Comparison of ENCODE assay signal across 14 cellular contexts in the genomic region with DNA sequence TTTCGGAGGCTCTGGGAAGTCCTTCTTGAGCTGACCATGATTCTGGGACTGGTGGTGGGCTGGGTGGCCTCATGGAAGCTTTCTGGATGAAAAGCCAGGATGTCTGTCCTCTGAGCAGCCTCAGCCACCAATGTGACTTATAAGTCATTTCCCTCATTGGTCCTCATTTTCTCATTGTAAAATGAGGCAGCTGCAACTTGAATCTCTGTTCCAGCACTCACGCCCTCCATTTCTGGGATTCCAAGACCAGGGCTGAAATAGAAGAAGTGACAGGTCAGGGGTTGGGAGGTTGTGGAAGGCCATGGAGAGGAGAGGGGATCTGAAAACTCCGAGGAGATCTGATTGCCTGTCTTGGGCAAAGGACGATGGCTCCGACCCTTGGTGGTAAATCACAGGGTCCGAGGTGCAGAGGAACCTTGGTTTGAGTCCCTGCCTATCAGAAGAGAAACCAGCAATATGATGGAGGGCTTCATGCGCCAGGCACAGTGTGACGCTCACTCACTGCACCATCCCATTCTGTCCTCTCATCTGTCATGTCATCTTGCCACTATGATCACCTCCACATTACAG. TPM values are rescaled to one million over a fixed set of nuclear protein-coding genes. Genes with fewer than 3 reads are reported as not detected.
"Had no signal": no experiment of that assay in that cellular context is flagged by ENCODE, and none has a peak within 500 bp of the region (broad histone marks: within the 10 kb centered on the region; RNA-seq: fewer than 3 reads in every experiment).

No MANE protein-coding gene starts in this region.

- H3K27ac ChIP-seq: parathyroid adenoma had no signal

- H3K27ac Mint-ChIP-seq: activated naive CD8-positive, alpha-beta T cell treated with anti-CD3 and anti-CD28 coated beads, Interleukin-2, amount 10 ng/mL, durations not matched to agents 7 days and 5 days; memory B cell had no signal

- H3K4me1 Mint-ChIP-seq: memory B cell had no signal

- ATAC-seq: left colon had no signal

- H3K9me3 ChIP-seq: colonic mucosa had no signal

- H3K79me2 ChIP-seq: parathyroid adenoma had no signal

- H3K36me3 ChIP-seq: colonic mucosa had no signal

- H3K4me3 Mint-ChIP-seq: activated naive CD8-positive, alpha-beta T cell treated with anti-CD3 and anti-CD28 coated beads, Interleukin-2, amount 10 ng/mL, durations not matched to agents 7 days and 5 days; memory B cell had no signal

- H3K4me3 ChIP-seq: colonic mucosa had no signal

- DNase-seq: activated CD4-positive, alpha-beta T cell treated with anti-CD3 and anti-CD28 coated beads, Interleukin-2, amount 50 U/mL, for 48 hours; activated CD4-positive, CD25-positive, alpha-beta regulatory T cell treated with anti-CD3 and anti-CD28 coated beads, Interleukin-2, amount 50 U/mL, for 72 hours; activated CD8-positive, alpha-beta memory T cell treated with anti-CD3 and anti-CD28 coated beads, Interleukin-2, amount 50 U/mL, for 4 hours; activated naive CD8-positive, alpha-beta T cell treated with anti-CD3 and anti-CD28 coated beads, Interleukin-2, amount 10 ng/mL, durations not matched to agents 7 days and 5 days; aorta; colonic mucosa; effector CD4-positive, alpha-beta T cell; left colon; retina; stimulated activated naive CD4-positive, alpha-beta T cell; T-helper 9 cell had no signal

- H2AFZ ChIP-seq: parathyroid adenoma had no signal

- H3K4me1 ChIP-seq: colonic mucosa, parathyroid adenoma had no signal

- H3K9ac ChIP-seq: parathyroid adenoma had no signal

- H3K27me3 ChIP-seq: colonic mucosa had no signal

RNA-seq across cellular contexts. Expression of gene TSPAN18, which starts 38.3 kb away (rescaled TPM):
- total RNA-seq: SK-MEL-5 had no signal
